13 cellular contexts compared by ENCODE assay signal in the genomic region with DNA sequence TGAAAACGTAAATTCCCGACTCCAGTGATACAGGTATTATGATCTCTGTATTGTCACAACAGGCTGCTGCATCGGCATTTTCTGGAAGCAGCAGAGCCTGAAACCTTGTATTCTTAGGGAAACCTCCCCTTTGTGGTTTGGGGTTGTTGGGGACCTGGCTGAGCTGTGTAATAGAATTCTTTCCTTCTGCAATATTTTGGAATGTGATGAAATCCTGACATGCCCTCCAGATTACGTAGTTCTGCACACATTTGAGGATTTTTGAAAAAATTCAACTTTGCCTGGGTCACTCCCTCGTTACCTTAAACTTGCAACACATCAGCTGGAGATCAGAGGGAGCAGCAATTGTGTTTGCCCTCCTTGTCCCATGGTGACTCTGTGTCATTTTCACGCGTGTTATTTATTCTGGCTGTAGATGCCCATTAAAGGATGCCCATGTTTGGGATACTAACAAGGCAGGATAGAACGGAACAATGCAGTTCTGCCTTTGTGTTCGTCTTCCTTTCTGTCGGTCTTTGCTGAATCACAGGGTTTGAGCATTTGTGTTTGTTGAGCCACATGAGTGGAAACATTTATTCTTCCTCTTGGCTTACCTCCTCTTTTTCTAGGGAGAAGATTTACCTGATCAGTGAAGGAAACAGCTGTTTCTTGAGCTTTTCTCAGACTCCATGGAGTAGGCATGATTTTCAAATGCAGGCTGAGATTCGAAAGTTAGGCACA.
DNase-seq lines count a peak whose midpoint lies in the region; ATAC-seq, FAIRE-seq and TF ChIP-seq lines count a peak whose summit lies in the region.
"Had no signal": no experiment of that assay in that cellular context is flagged by ENCODE, and none has a peak within 500 bp of the region (broad histone marks: within the 10 kb centered on the region; RNA-seq: fewer than 3 reads in every experiment).

No MANE protein-coding gene starts in this region.

- H3K27ac ChIP-seq in astrocyte (ENCODE audit: low read depth, low read length) (peak overlapping the region; percentile 23), heart left ventricle (peak overlapping the region in 10 of 12 donors; percentile 3 to 70 (median 30))
- H3K27ac ChIP-seq: left lung had no signal

- DNase-seq in GM03348 (ENCODE audit: low spot score) = peak; percentile 83
- peak; percentile 84 for DNase-seq in astrocyte (ENCODE audit: low read depth)
- DNase-seq in heart left ventricle = no peak
- peak; percentile 81 for DNase-seq in skeletal muscle cell (ENCODE audit: low read depth)
- DNase-seq in foreskin melanocyte = no peak
- no peak for DNase-seq in T-helper 2 cell
- no peak for DNase-seq in NCI-H510A treated with DMSO at 0.1 percent for 48 hours (lab: John Stamatoyannopoulos, UW)
- no peak for DNase-seq in NCI-H345 (lab: John Stamatoyannopoulos, UW)
- DNase-seq: activated effector memory CD4-positive, alpha-beta T cell treated with anti-CD3 and anti-CD28 coated beads, Interleukin-2, amount 50 U/mL, for 16 hours; left lung; NCI-H1417; OCI-M1 had no signal

- H3K4me3 ChIP-seq in astrocyte (ENCODE audit: insufficient read depth, low read depth, low read length) (no peak overlapping the region), heart left ventricle (peak overlapping the region in 3 of 12 donors; percentile 0 to 56 (median 27)), skeletal muscle cell (ENCODE audit: low read depth, low read length) (peak overlapping the region; percentile 6)
- H3K4me3 ChIP-seq: left lung had no signal

- no peaks in the 10 kb centered on the region for H3K9me3 Mint-ChIP-seq in astrocyte (ENCODE audit: unreplicated experiment)

- H3K79me2 ChIP-seq in astrocyte (ENCODE audit: insufficient read depth, low read length) = peaks cover 22% of the 10 kb centered on the region

- intact Hi-C loops in heart left ventricle (cut with DNase I) = loop anchor here in 3 of 10 donors (10.0 kb wide), 1 partner anchor 253 kb away; no protein-coding TSS in a partner anchor

- H3K27me3 ChIP-seq in astrocyte (ENCODE audit: insufficient read depth, low read length) (no peaks in the 10 kb centered on the region), heart left ventricle (no peaks in the 10 kb centered on the region)

- H3K4me1 ChIP-seq in astrocyte (ENCODE audit: insufficient read depth, low read length) (peaks cover 13% of the 10 kb centered on the region), heart left ventricle (peaks cover 0 to 38% (median 12%) of the 10 kb centered on the region in 12 donors)

- peak overlapping the region; percentile 64 for H3K4me3 Mint-ChIP-seq in astrocyte (ENCODE audit: unreplicated experiment)

- no peak overlapping the region for H3K9ac ChIP-seq in astrocyte (ENCODE audit: low read length)

- peak in 3 of 4 donors; percentile 14 to 68 (median 61) for ATAC-seq in heart left ventricle

- H3K27me3 Mint-ChIP-seq in astrocyte (ENCODE audit: low read depth, unreplicated experiment) = no peaks in the 10 kb centered on the region

- TF ChIP-seq CTCF in astrocyte (IDR thresholded peaks at IDR 0.05; ENCODE audit: insufficient read depth, low read depth, low read length) (no peak), heart left ventricle (IDR thresholded peaks at IDR 0.05) (no peak)

- no peak overlapping the region for H2AFZ ChIP-seq in astrocyte (ENCODE audit: low read depth, low read length)

- peaks cover 80% of the 10 kb centered on the region for H4K20me1 ChIP-seq in astrocyte (ENCODE audit: insufficient read depth, low read length)

- H3K27ac Mint-ChIP-seq in astrocyte (ENCODE audit: unreplicated experiment) = peak overlapping the region; percentile 98

- H3K36me3 ChIP-seq in astrocyte (ENCODE audit: insufficient read depth, low read length) (no peaks in the 10 kb centered on the region), heart left ventricle (no peaks in the 10 kb centered on the region)
- H3K36me3 ChIP-seq: left lung had no signal

- H3K4me1 Mint-ChIP-seq in astrocyte (ENCODE audit: low read depth, unreplicated experiment) = peaks cover 91% of the 10 kb centered on the region

- WGBS in heart left ventricle, 4 donors = 75 to 82% (median 78%) methylated on average over 11 of the region's 11 CpGs

- TF ChIP-seq POLR2A in heart left ventricle (IDR thresholded peaks at IDR 0.05) = no peak

- H3K9me3 ChIP-seq in astrocyte (ENCODE audit: insufficient read depth, low read depth, low read length) = no peaks in the 10 kb centered on the region
- no peaks in the 10 kb centered on the region for H3K9me3 ChIP-seq in heart left ventricle
- H3K9me3 ChIP-seq: left lung had no signal

- peak; percentile 89 for FAIRE-seq in astrocyte (lab: Jason Lieb, UNC)
- FAIRE-seq: D721Med had no signal

- peak overlapping the region; percentile 24 for H3K4me2 ChIP-seq in astrocyte (ENCODE audit: low read length)

- peaks cover 11% of the 10 kb centered on the region for H3K36me3 Mint-ChIP-seq in astrocyte (ENCODE audit: low read depth, unreplicated experiment)

Comparison
In these comparisons a context has a peak if more than half of its experiments do, and no peak if none do; other contexts are left out.
1. DNase-seq: peak in GM03348 (single experiment), astrocyte (single experiment) and skeletal muscle cell (single experiment); none in heart left ventricle (0 of 5), foreskin melanocyte (single experiment), T-helper 2 cell (0 of 5), NCI-H510A treated with DMSO at 0.1 percent for 48 hours (single experiment) and NCI-H345 (single experiment).